In genomic region chr5:111765613-111766012, GRCh38 we compare ENCODE assay signal across 1 cellular context.
TF ChIP-seq lines count a peak whose summit lies in the region.

No MANE protein-coding gene starts in this region.

TF ChIP-seq in K562, 482 proteins besides CTCF, POLR2A, EP300 and RAD21 (continued from another document):
- TF ChIP-seq ZNF518B (CRISPR knock-in tag; IDR thresholded peaks at IDR 0.05) (no peak), NFE2L1 (tag; IDR thresholded peaks at IDR 0.05; ENCODE audit: borderline replicate concordance, low read depth) (peak; percentile 48), NFE2 (IDR thresholded peaks at IDR 0.05; ENCODE audit: low read depth) (0 out of 2 replicates have a peak, but pooled peaks have one; percentile 35), C11orf30 (IDR thresholded peaks at IDR 0.05; ENCODE audit: low read depth) (peak; percentile 87), THRAP3 (IDR thresholded peaks at IDR 0.05; ENCODE audit: borderline replicate concordance) (no peak), MAFK (IDR thresholded peaks at IDR 0.05; ENCODE audit: low read length) (peak; percentile 84), MITF (IDR thresholded peaks at IDR 0.05) (no peak), CCNT2 (IDR thresholded peaks at IDR 0.05; ENCODE audit: borderline replicate concordance, extremely low read depth, insufficient read length, low read depth, low read length) (no peak), USF2 (CRISPR knock-in tag; IDR thresholded peaks at IDR 0.05) (no peak), ZBTB11 (CRISPR knock-in tag; IDR thresholded peaks at IDR 0.05) (no peak), RHOXF2B (CRISPR knock-in tag; conservative IDR thresholded peaks at IDR 0.05) (no peak), CREBBP (IDR thresholded peaks at IDR 0.05; ENCODE audit: low read depth, low read length) (no peak), TCF7L2 (IDR thresholded peaks at IDR 0.05; ENCODE audit: low read depth, low read length) (no peak), ZNF239 (CRISPR knock-in tag; IDR thresholded peaks at IDR 0.05) (no peak)
